Comparison of ENCODE assay signal across 20 cellular contexts in genomic region chr3:48784426-48785120, GRCh38.
DNase-seq lines count a peak whose midpoint lies in the region; ATAC-seq, FAIRE-seq and TF ChIP-seq lines count a peak whose summit lies in the region.
"Had no signal": no experiment of that assay in that cellular context is flagged by ENCODE, and none has a peak within 500 bp of the region (broad histone marks: within the 10 kb centered on the region; RNA-seq: fewer than 3 reads in every experiment).

No MANE protein-coding gene starts in this region.

- CTCF ChIA-PET in MCF 10A (lab: Yijun Ruan, JAX) = no interaction called here

- H3K27me3 Mint-ChIP-seq in MCF 10A (ENCODE audit: insufficient read depth, unreplicated experiment) (no peaks in the 10 kb centered on the region), chondrocyte (ENCODE audit: low read depth) (no peaks in the 10 kb centered on the region)

- no peaks in the 10 kb centered on the region for H3K9me3 ChIP-seq in breast epithelium
- H3K9me3 ChIP-seq: prostate gland, suprapubic skin had no signal

- TF ChIP-seq POLR2A in breast epithelium (IDR thresholded peaks at IDR 0.05) = no peak

- no peak overlapping the region for H3K4me3 Mint-ChIP-seq in MCF 10A (ENCODE audit: unreplicated experiment)
- H3K4me3 Mint-ChIP-seq in chondrocyte (ENCODE audit: unreplicated experiment) = no peak overlapping the region

- no peak for ATAC-seq in GM21447 (IDR thresholded peaks at IDR 0.05; ENCODE audit: unreplicated experiment)
- ATAC-seq: left cardiac atrium had no signal

- H3K27ac ChIP-seq in breast epithelium = no peak overlapping the region
- H3K27ac ChIP-seq: prostate gland, suprapubic skin had no signal

- H3K27ac Mint-ChIP-seq in MCF 10A (ENCODE audit: low read depth, unreplicated experiment) (peak overlapping the region; percentile 85), chondrocyte (ENCODE audit: unreplicated experiment) (peak overlapping the region; percentile 84)

- intact Hi-C loops in MCF 10A (cut with micrococcal nuclease) = no loop called here
- intact Hi-C loops in breast epithelium (cut with DNase I; ENCODE audit: low total_unique reads) = no loop called here

- POLR2A ChIA-PET in MCF 10A (lab: Yijun Ruan, JAX) = no interaction called here

- no peaks in the 10 kb centered on the region for H3K36me3 ChIP-seq in breast epithelium
- H3K36me3 ChIP-seq: prostate gland had no signal

- no peak overlapping the region for H3K4me3 ChIP-seq in breast epithelium
- H3K4me3 ChIP-seq: prostate gland, suprapubic skin had no signal

- no TSS peak for BruUV-seq in MCF 10A (replicated peaks; lab: Mats Ljungman, UMichigan)

- H3K4me1 Mint-ChIP-seq in MCF 10A (ENCODE audit: insufficient read depth, unreplicated experiment) = no peaks in the 10 kb centered on the region
- peaks cover 14% of the 10 kb centered on the region for H3K4me1 Mint-ChIP-seq in chondrocyte (ENCODE audit: low read depth)

- H3K9me3 Mint-ChIP-seq in MCF 10A (ENCODE audit: unreplicated experiment) (no peaks in the 10 kb centered on the region), chondrocyte (ENCODE audit: low read depth) (no peaks in the 10 kb centered on the region)
- H3K9me3 Mint-ChIP-seq: activated naive CD4-positive, alpha-beta T cell treated with anti-CD3 and anti-CD28 coated beads, Interleukin-2, amount 50 U/mL, for 72 hours had no signal

- DNase-seq in MCF 10A (ENCODE audit: unreplicated experiment) (no peak), breast epithelium (ENCODE audit: low spot score in 2 of 2) (no peak), chondrocyte (ENCODE audit: low spot score) (no peak), myocyte (ENCODE audit: low read depth) (peak; percentile 63), AG20443 (ENCODE audit: low spot score) (no peak), urothelium cell line (ENCODE audit: low spot score) (no peak), DMS114 treated with DMSO at 0.1 percent for 48 hours (lab: John Stamatoyannopoulos, UW; ENCODE audit: unreplicated experiment) (no peak)
- DNase-seq: activated CD4-positive, CD25-positive, alpha-beta regulatory T cell treated with anti-CD3 and anti-CD28 coated beads, Interleukin-2, amount 50 U/mL, for 72 hours; activated T-cell treated with anti-CD3 and anti-CD28 coated beads for 4 hours; AML-193; Calu3; hippocampal formation; left cardiac atrium; NCI-H2171; T-helper 2 cell had no signal

- no peaks in the 10 kb centered on the region for H3K4me1 ChIP-seq in breast epithelium
- H3K4me1 ChIP-seq: prostate gland, suprapubic skin had no signal

- no peak for TF ChIP-seq CTCF in MCF 10A (IDR thresholded peaks at IDR 0.05; ENCODE audit: unreplicated experiment)
- no peak for TF ChIP-seq CTCF in breast epithelium (IDR thresholded peaks at IDR 0.05)
- TF ChIP-seq CTCF in chondrocyte (IDR thresholded peaks at IDR 0.05) = no peak

- FAIRE-seq in urothelium cell line (lab: Jason Lieb, UNC) = no peak
- FAIRE-seq: endometrium had no signal

- H3K36me3 Mint-ChIP-seq in MCF 10A (ENCODE audit: insufficient read depth, unreplicated experiment) (peaks cover 57% of the 10 kb centered on the region), chondrocyte (ENCODE audit: low read depth) (peaks cover 10% of the 10 kb centered on the region)

- H3K27me3 ChIP-seq in breast epithelium = no peaks in the 10 kb centered on the region
- H3K27me3 ChIP-seq: suprapubic skin had no signal
